1 cellular context compared by ENCODE assay signal in the genomic region with DNA sequence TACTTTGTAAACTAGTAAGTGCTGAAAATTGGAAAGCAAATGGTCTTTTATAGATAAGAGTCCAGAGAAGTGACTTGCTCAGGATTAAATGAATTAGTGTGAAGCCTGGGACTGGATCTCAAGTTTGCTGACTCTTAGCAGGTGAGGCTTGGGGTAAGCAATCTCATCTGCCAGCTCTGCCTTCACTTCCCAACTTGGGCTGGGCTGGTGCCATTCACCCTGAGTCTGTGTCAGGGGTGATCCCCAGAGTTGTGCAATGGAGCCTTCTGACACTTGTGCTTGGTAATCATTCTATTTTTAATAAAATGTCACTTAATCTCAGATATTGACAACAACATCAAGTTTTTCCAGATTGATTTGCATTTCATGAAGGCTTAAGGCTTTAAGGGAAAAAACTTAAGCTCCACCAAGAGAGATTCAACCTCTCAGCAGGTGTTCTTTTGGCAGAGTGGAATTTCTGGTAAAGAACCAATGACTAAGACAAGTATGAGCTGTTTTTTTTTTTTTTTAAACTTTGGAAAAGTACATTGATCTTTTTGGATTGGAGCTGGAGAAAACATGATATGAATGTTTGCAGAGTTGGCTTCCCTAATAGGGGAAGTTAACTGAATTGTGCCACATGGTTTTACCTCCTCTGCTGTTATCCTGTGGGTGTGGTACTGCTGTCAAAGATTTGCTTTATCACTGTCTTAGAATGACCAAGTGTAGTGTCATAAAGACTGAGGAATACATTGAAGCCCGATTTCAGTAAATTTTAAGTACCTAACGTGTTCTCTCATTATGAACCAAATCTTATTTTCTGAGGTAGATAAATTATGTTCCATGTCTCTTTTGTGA.
A peak's percentile ranks its signal among the peaks of the same experiment; 100 is the strongest.
TF ChIP-seq lines count a peak whose summit lies in the region.

No MANE protein-coding gene starts in this region.

TF ChIP-seq in K562, 482 proteins besides CTCF, POLR2A, EP300 and RAD21:
- TF ChIP-seq DNMT1 (IDR thresholded peaks at IDR 0.05), result no peak
- peak; percentile 56 for TF ChIP-seq NFE2 (IDR thresholded peaks at IDR 0.05; ENCODE audit: low read depth)
- TF ChIP-seq, protein P1, sequence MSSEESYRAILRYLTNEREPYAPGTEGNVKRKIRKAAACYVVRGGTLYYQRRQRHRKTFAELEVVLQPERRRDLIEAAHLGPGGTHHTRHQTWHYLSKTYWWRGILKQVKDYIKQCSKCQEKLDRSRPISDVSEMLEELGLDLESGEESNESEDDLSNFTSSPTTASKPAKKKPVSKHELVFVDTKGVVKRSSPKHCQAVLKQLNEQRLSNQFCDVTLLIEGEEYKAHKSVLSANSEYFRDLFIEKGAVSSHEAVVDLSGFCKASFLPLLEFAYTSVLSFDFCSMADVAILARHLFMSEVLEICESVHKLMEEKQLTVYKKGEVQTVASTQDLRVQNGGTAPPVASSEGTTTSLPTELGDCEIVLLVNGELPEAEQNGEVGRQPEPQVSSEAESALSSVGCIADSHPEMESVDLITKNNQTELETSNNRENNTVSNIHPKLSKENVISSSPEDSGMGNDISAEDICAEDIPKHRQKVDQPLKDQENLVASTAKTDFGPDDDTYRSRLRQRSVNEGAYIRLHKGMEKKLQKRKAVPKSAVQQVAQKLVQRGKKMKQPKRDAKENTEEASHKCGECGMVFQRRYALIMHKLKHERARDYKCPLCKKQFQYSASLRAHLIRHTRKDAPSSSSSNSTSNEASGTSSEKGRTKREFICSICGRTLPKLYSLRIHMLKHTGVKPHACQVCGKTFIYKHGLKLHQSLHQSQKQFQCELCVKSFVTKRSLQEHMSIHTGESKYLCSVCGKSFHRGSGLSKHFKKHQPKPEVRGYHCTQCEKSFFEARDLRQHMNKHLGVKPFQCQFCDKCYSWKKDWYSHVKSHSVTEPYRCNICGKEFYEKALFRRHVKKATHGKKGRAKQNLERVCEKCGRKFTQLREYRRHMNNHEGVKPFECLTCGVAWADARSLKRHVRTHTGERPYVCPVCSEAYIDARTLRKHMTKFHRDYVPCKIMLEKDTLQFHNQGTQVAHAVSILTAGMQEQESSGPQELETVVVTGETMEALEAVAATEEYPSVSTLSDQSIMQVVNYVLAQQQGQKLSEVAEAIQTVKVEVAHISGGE (CRISPR knock-in tag; IDR thresholded peaks at IDR 0.05), result peak in 1 of 3 experiments; percentile 58; a peak in 1 of 6 replicates
